ENCODE assay signal across 1 cellular context in genomic region chr9:112872019-112872418, GRCh38.
TF ChIP-seq lines count a peak whose summit lies in the region.

No MANE protein-coding gene starts in this region.

TF ChIP-seq in H1, 55 proteins besides CTCF, POLR2A, EP300 and RAD21 (continued from another document):
- no peak for TF ChIP-seq RFX5 (IDR thresholded peaks at IDR 0.05; ENCODE audit: borderline replicate concordance, low read depth, low read length)
- peak; percentile 64 for TF ChIP-seq MAX (IDR thresholded peaks at IDR 0.05)
- no peak for TF ChIP-seq KDM5A (IDR thresholded peaks at IDR 0.05; ENCODE audit: low read length)
